In genomic region chr1:91282695-91283420, GRCh38 we compare ENCODE assay signal across 7 cellular contexts.
A peak's percentile ranks its signal among the peaks of the same experiment; 100 is the strongest.
DNase-seq lines count a peak whose midpoint lies in the region; ATAC-seq and TF ChIP-seq lines count a peak whose summit lies in the region.

No MANE protein-coding gene starts in this region.

- H3K9me3 Mint-ChIP-seq in endothelial cell (ENCODE audit: unreplicated experiment) = no peaks in the 10 kb centered on the region

- H3K4me3 Mint-ChIP-seq in endothelial cell (ENCODE audit: unreplicated experiment) = no peak overlapping the region

- H3K36me3 Mint-ChIP-seq in endothelial cell (ENCODE audit: low read depth, unreplicated experiment) = no peaks in the 10 kb centered on the region

- no peak overlapping the region for H3K27ac Mint-ChIP-seq in endothelial cell (ENCODE audit: unreplicated experiment)

- peak; percentile 74 for TF ChIP-seq CTCF in GM06990 (IDR thresholded peaks at IDR 0.05; ENCODE audit: insufficient read depth, low read length, poor library complexity, severe bottlenecking)
- TF ChIP-seq CTCF in endothelial cell (IDR thresholded peaks at IDR 0.05; ENCODE audit: unreplicated experiment) = peak; percentile 94

- no peaks in the 10 kb centered on the region for H3K4me1 Mint-ChIP-seq in endothelial cell (ENCODE audit: unreplicated experiment)

- peak overlapping the region; percentile 50 for H3K4me3 ChIP-seq in GM06990 (replicated peaks; ENCODE audit: low read depth, low read length)

- peaks cover 2% of the 10 kb centered on the region for H3K27me3 Mint-ChIP-seq in endothelial cell (ENCODE audit: unreplicated experiment)

- H3K27me3 ChIP-seq in GM06990 (replicated peaks; ENCODE audit: control insufficient read depth, insufficient read depth, low read length) = no peaks in the 10 kb centered on the region

- peak; percentile 72 for ATAC-seq in HG02678 (IDR thresholded peaks at IDR 0.05; ENCODE audit: unreplicated experiment)
- no peak for ATAC-seq in stimulated activated naive CD8-positive, alpha-beta T cell treated with anti-CD3 and anti-CD28 coated beads, Interleukin-15, Interleukin-2, amounts not matched to agents 100 U/mL and 50 U/mL, for 24 hours

- no peaks in the 10 kb centered on the region for H3K36me3 ChIP-seq in GM06990 (ENCODE audit: control insufficient read depth, insufficient read depth, low read length)

- no peak for DNase-seq in GM06990 (ENCODE audit: extremely low read depth, insufficient read length)
- DNase-seq in NCI-H2227 treated with DMSO at 0.1 percent for 48 hours (lab: John Stamatoyannopoulos, UW) = peak; percentile 77
- DNase-seq in activated CD4-positive, alpha-beta T cell treated with anti-CD3 and anti-CD28 coated beads for 4 hours = peak; percentile 15 to 37
- DNase-seq in endothelial cell (ENCODE audit: low spot score) = peak; percentile 68
- DNase-seq in midbrain (lab: John Stamatoyannopoulos, UW) = peak; percentile 74
- DNase-seq in stimulated activated naive CD8-positive, alpha-beta T cell treated with anti-CD3 and anti-CD28 coated beads, Interleukin-15, Interleukin-2, amounts not matched to agents 100 U/mL and 50 U/mL, for 24 hours = peak; percentile 40
